Comparison of ENCODE assay signal across 18 cellular contexts in genomic region chr15:69554321-69554961, GRCh38.
DNase-seq lines count a peak whose midpoint lies in the region; ATAC-seq and TF ChIP-seq lines count a peak whose summit lies in the region.
"Had no signal": no experiment of that assay in that cellular context is flagged by ENCODE, and none has a peak within 500 bp of the region (broad histone marks: within the 10 kb centered on the region; RNA-seq: fewer than 3 reads in every experiment).

No MANE protein-coding gene starts in this region.

- peak; percentile 92 to 100 for DNase-seq in HAP-1 (ENCODE audit: low spot score in 2 of 2)
- DNase-seq in NCI-H2029 treated with DMSO at 0.1 percent for 48 hours (lab: John Stamatoyannopoulos, UW), result peak; percentile 89
- DNase-seq in SHP77 (lab: John Stamatoyannopoulos, UW), result peak; percentile 74 to 77
- peak; percentile 90 for DNase-seq in mesendoderm
- DNase-seq in activated naive CD4-positive, alpha-beta T cell treated with anti-CD3 and anti-CD28 coated beads for 36 hours, result no peak
- DNase-seq in RPMI8226, result no peak
- DNase-seq in ovary, result no peak
- DNase-seq: activated CD8-positive, alpha-beta memory T cell treated with anti-CD3 and anti-CD28 coated beads, Interleukin-2, amount 10 ng/mL, durations not matched to agents 7 days and 5 days; central memory CD4-positive, alpha-beta T cell; heart right ventricle; NCI-H446 treated with DMSO at 0.1 percent for 48 hours; SJCRH30; stimulated activated CD4-positive, alpha-beta T cell treated with anti-CD3 and anti-CD28 coated beads, Interleukin-4, amount 100 ng/mL, for 24 hours had no signal

- H3K27me3 ChIP-seq in HAP-1 (ENCODE audit: low read depth) (no peaks in the 10 kb centered on the region), mesendoderm (ENCODE audit: insufficient read depth, low read length, poor library complexity) (no peaks in the 10 kb centered on the region), ovary (no peaks in the 10 kb centered on the region)
- H3K27me3 ChIP-seq: right atrium auricular region, SJCRH30 had no signal

- H3K9me3 Mint-ChIP-seq in activated naive CD4-positive, alpha-beta T cell treated with anti-CD3 and anti-CD28 coated beads for 36 hours, result peaks cover 14% of the 10 kb centered on the region

- no peak overlapping the region for H3K9ac ChIP-seq in mesendoderm (ENCODE audit: low read length)

- H3K4me3 ChIP-seq in HAP-1 (no peak overlapping the region), mesendoderm (ENCODE audit: low read length) (no peak overlapping the region), ovary (no peak overlapping the region)
- H3K4me3 ChIP-seq: heart right ventricle, right atrium auricular region, SJCRH30 had no signal

- no peak overlapping the region for H2BK120ac ChIP-seq in mesendoderm (ENCODE audit: low read depth, low read length)

- no peak for TF ChIP-seq EP300 in ovary (IDR thresholded peaks at IDR 0.05)

- H2BK5ac ChIP-seq in mesendoderm (ENCODE audit: low read length), result no peak overlapping the region

- H3K18ac ChIP-seq in mesendoderm (ENCODE audit: low read length), result no peak overlapping the region

- H4K5ac ChIP-seq in mesendoderm (ENCODE audit: low read length), result no peak overlapping the region

- no peak for TF ChIP-seq POLR2A in ovary (IDR thresholded peaks at IDR 0.05)

- no peak overlapping the region for H2AK5ac ChIP-seq in mesendoderm (ENCODE audit: low read length)

- H3K27ac ChIP-seq in mesendoderm (ENCODE audit: low read depth, low read length), result no peak overlapping the region
- H3K27ac ChIP-seq in ovary, result no peak overlapping the region
- H3K27ac ChIP-seq: heart right ventricle, right atrium auricular region, SJCRH30 had no signal

- H3K4me1 Mint-ChIP-seq in activated naive CD4-positive, alpha-beta T cell treated with anti-CD3 and anti-CD28 coated beads for 36 hours (ENCODE audit: low read depth), result no peaks in the 10 kb centered on the region
- H3K4me1 Mint-ChIP-seq: activated CD8-positive, alpha-beta memory T cell treated with anti-CD3 and anti-CD28 coated beads, Interleukin-2, amount 10 ng/mL, durations not matched to agents 7 days and 5 days; activated naive CD4-positive, alpha-beta T cell treated with anti-CD3 and anti-CD28 coated beads, Interleukin-2, amount 50 U/mL, for 24 hours; stimulated activated memory B cell treated with anti-CD40 and anti-IgM and Interleukin-4, amounts not matched to agents 10 μg/mL and 1 μg/mL and 100 μg/mL, for 72 hours had no signal

- CTCF ChIA-PET in activated naive CD4-positive, alpha-beta T cell treated with anti-CD3 and anti-CD28 coated beads for 36 hours (lab: Charles Lee), result no interaction called here

- H3K4me1 ChIP-seq in HAP-1 (peaks cover 38% of the 10 kb centered on the region), mesendoderm (ENCODE audit: control insufficient read depth, low read depth, low read length) (peaks cover 29% of the 10 kb centered on the region), ovary (ENCODE audit: insufficient read depth) (no peaks in the 10 kb centered on the region)
- H3K4me1 ChIP-seq: right atrium auricular region had no signal

- no peak overlapping the region for H3K4me2 ChIP-seq in mesendoderm (ENCODE audit: low read length)

- H4K8ac ChIP-seq in mesendoderm (ENCODE audit: low read depth, low read length), result no peak overlapping the region

- no peaks in the 10 kb centered on the region for H3K79me1 ChIP-seq in mesendoderm (ENCODE audit: low read length)

- in situ Hi-C loops in HAP-1 (cut with MboI; ENCODE audit: low sequenced_read_pairs), result no loop called here

- peaks cover 15% of the 10 kb centered on the region for H3K9me3 ChIP-seq in HAP-1
- peaks cover 0 to 3% of the 10 kb centered on the region in 2 donors for H3K9me3 ChIP-seq in ovary

- no peak overlapping the region for H2BK15ac ChIP-seq in mesendoderm (replicated peaks; ENCODE audit: low read depth)

- intact Hi-C loops in activated naive CD4-positive, alpha-beta T cell treated with anti-CD3 and anti-CD28 coated beads for 36 hours (cut with micrococcal nuclease), result no loop called here
- intact Hi-C loops in ovary (cut with DNase I), result no loop called here

- no peak overlapping the region for H3K4me3 Mint-ChIP-seq in activated naive CD4-positive, alpha-beta T cell treated with anti-CD3 and anti-CD28 coated beads for 36 hours
- H3K4me3 Mint-ChIP-seq: activated CD8-positive, alpha-beta memory T cell treated with anti-CD3 and anti-CD28 coated beads, Interleukin-2, amount 10 ng/mL, durations not matched to agents 7 days and 5 days; activated naive CD4-positive, alpha-beta T cell treated with anti-CD3 and anti-CD28 coated beads, Interleukin-2, amount 50 U/mL, for 24 hours; natural killer cell treated with Interleukin-12 subunit alpha and Interleukin-12 subunit beta and Interleukin-15 and Interleukin-18, amount 100 ng/mL, for 72 hours; stimulated activated memory B cell treated with anti-CD40 and anti-IgM and Interleukin-4, amounts not matched to agents 10 μg/mL and 1 μg/mL and 100 μg/mL, for 72 hours had no signal

- H3K27me3 Mint-ChIP-seq in activated naive CD4-positive, alpha-beta T cell treated with anti-CD3 and anti-CD28 coated beads for 36 hours (ENCODE audit: low read depth), result peaks cover under 1% of the 10 kb centered on the region
- H3K27me3 Mint-ChIP-seq: activated naive CD4-positive, alpha-beta T cell treated with anti-CD3 and anti-CD28 coated beads, Interleukin-2, amount 50 U/mL, for 24 hours had no signal

- H3K36me3 Mint-ChIP-seq in activated naive CD4-positive, alpha-beta T cell treated with anti-CD3 and anti-CD28 coated beads for 36 hours (ENCODE audit: low read depth), result no peaks in the 10 kb centered on the region
- H3K36me3 Mint-ChIP-seq: activated CD8-positive, alpha-beta memory T cell treated with anti-CD3 and anti-CD28 coated beads, Interleukin-2, amount 10 ng/mL, durations not matched to agents 7 days and 5 days had no signal

- TF ChIP-seq CTCF in ovary (IDR thresholded peaks at IDR 0.05), result no peak

- no CpG with 5 or more reads among the region's 5 CpGs for WGBS in mesendoderm (ENCODE audit: extremely low coverage, insufficient coverage, low lambda C conversion rate)
- WGBS in ovary, 3 donors, result 61 to 71% (median 69%) methylated on average over 5 of the region's 5 CpGs

- H3K23ac ChIP-seq in mesendoderm (ENCODE audit: low read length), result no peak overlapping the region

- no peak for ATAC-seq in HG03354 (IDR thresholded peaks at IDR 0.05; ENCODE audit: poor library complexity, severe bottlenecking, unreplicated experiment)
- ATAC-seq: activated CD8-positive, alpha-beta memory T cell treated with anti-CD3 and anti-CD28 coated beads, Interleukin-2, amount 10 ng/mL, durations not matched to agents 7 days and 5 days; heart right ventricle; natural killer cell treated with Interleukin-12 subunit alpha and Interleukin-12 subunit beta and Interleukin-15 and Interleukin-18, amount 100 ng/mL, for 72 hours; stimulated activated memory B cell treated with anti-CD40 and anti-IgM and Interleukin-4, amounts not matched to agents 10 μg/mL and 1 μg/mL and 100 μg/mL, for 72 hours had no signal

- no peak overlapping the region for H3K27ac Mint-ChIP-seq in activated naive CD4-positive, alpha-beta T cell treated with anti-CD3 and anti-CD28 coated beads for 36 hours
- H3K27ac Mint-ChIP-seq: activated CD8-positive, alpha-beta memory T cell treated with anti-CD3 and anti-CD28 coated beads, Interleukin-2, amount 10 ng/mL, durations not matched to agents 7 days and 5 days; activated naive CD4-positive, alpha-beta T cell treated with anti-CD3 and anti-CD28 coated beads, Interleukin-2, amount 50 U/mL, for 24 hours; stimulated activated memory B cell treated with anti-CD40 and anti-IgM and Interleukin-4, amounts not matched to agents 10 μg/mL and 1 μg/mL and 100 μg/mL, for 72 hours had no signal

- H3K56ac ChIP-seq in mesendoderm (ENCODE audit: low read length), result no peak overlapping the region

- H3K4ac ChIP-seq in mesendoderm (ENCODE audit: low read depth, low read length), result no peak overlapping the region

- no peaks in the 10 kb centered on the region for H3K79me2 ChIP-seq in mesendoderm (ENCODE audit: control insufficient read depth, insufficient read depth, low read length)

- H3K36me3 ChIP-seq in HAP-1 (replicated peaks) (no peaks in the 10 kb centered on the region; the same call in 1 of the 2 replicates), mesendoderm (ENCODE audit: control insufficient read depth, insufficient read depth, low read length) (no peaks in the 10 kb centered on the region), ovary (no peaks in the 10 kb centered on the region)
- H3K36me3 ChIP-seq: heart right ventricle, right atrium auricular region, SJCRH30 had no signal

Comparison
In these comparisons a context has a peak if more than half of its experiments do, and no peak if none do; other contexts are left out.
1. DNase-seq: peak in HAP-1 (2 of 2), NCI-H2029 treated with DMSO at 0.1 percent for 48 hours (single experiment), SHP77 (2 of 2) and mesendoderm (single experiment); none in activated naive CD4-positive, alpha-beta T cell treated with anti-CD3 and anti-CD28 coated beads for 36 hours (single experiment), RPMI8226 (single experiment) and ovary (0 of 5).